Comparison of ENCODE assay signal across 8 cellular contexts in the genomic region with DNA sequence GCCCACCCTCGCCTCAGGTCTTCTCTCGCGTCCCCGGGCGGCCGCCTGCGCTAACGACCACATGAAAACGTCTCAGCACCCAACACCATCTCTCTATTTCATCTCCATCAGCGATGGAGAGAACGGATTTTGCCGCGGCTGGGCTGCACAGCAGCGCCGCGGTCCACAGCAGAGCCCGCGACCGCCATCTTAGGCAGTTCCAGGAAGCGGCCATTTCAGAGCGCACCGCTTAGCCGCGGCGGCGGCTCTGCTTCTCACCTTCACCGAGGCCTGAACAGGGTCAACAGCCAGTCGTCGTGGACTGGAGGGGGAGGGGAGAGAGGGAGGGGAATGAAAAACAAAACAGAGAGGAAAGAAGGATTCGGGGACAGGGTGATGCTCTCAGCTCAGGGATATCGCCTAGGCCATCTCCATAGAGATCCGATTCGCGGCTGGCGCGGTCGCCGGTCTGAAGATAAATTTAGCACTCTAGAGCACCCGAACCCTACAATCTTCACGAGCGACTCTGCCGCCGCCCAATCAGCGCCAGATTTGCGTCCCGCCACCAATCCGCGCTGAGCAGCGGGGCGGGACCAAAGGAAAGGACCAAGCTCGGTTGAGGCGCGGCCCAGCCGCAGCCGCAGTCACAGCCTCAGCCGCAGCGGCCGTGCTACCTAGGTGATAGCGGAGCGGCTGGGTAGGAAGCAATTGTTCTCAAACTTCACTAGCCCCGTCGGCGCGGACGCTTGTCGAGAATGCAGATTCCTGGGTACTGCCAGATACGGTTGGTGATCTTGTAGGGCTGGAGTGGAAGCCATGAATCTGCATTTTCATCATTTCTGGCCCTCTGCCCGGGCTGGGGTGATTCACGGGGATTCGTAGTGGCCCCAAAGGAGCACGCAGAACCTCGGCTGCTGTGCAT. TPM values are rescaled to one million over a fixed set of nuclear protein-coding genes. Genes with fewer than 3 reads are reported as not detected.
DNase-seq lines count a peak whose midpoint lies in the region; ATAC-seq and TF ChIP-seq lines count a peak whose summit lies in the region.

A gene (minus strand): TSS at position 450 of the 901 bp plus-strand sequence. CDS start 3,108 bp downstream, outside the sequence.

- H3K9me3 Mint-ChIP-seq in activated T-cell treated with anti-CD3 and anti-CD28 coated beads, Interleukin-2, amount 50 U/mL, for 4 hours: no peaks in the 10 kb centered on the region

- peak within 1 kb of the TSS; percentile 96 for H3K4me3 Mint-ChIP-seq in activated T-cell treated with anti-CD3 and anti-CD28 coated beads, Interleukin-2, amount 50 U/mL, for 4 hours

- no peaks in the 10 kb centered on the region for H3K27me3 Mint-ChIP-seq in activated T-cell treated with anti-CD3 and anti-CD28 coated beads, Interleukin-2, amount 50 U/mL, for 4 hours (ENCODE audit: low read depth)

- POLR2A ChIA-PET in Panc1 (lab: Charles Lee): interaction anchor here (0.7 to 2.5 kb wide), 10 partner anchors 10 to 935 kb away, joined by 3 to 32 read pairs (median 7); a partner anchor contains a TSS

- CTCF ChIA-PET in Panc1 (lab: Charles Lee): interaction anchor here (1.0 to 1.8 kb wide), 3 partner anchors 49 to 76 kb away, joined by 3 to 8 read pairs (median 6); a partner anchor contains a TSS

- in situ Hi-C loops in Panc1 (cut with HindIII; ENCODE audit: low pct_unique_long_range_greater_than_20kb, low sequenced_read_pairs): no loop called here

- H3K9ac ChIP-seq in muscle layer of colon (ENCODE audit: low read length): peak within 1 kb of the TSS; percentile 98

- no TSS peak for BruUV-seq in Panc1 (replicated peaks; lab: Mats Ljungman, UMichigan)

- TF ChIP-seq CTCF in Panc1 (IDR thresholded peaks at IDR 0.05): no peak

- intact Hi-C loops in Panc1 (cut with micrococcal nuclease; ENCODE audit: unreplicated experiment): loop anchor here (2.0 to 5.0 kb wide), 3 partner anchors 51 to 75 kb away; a partner anchor contains a TSS

- peaks cover 38% of the 10 kb centered on the region for H3K4me1 Mint-ChIP-seq in activated T-cell treated with anti-CD3 and anti-CD28 coated beads, Interleukin-2, amount 50 U/mL, for 4 hours (ENCODE audit: low read depth)

- WGBS in esophagus, 2 donors: 0% methylated on average over 71 to 72 of the region's 72 CpGs

- H3K9me3 ChIP-seq in Panc1 (ENCODE audit: control insufficient read depth, insufficient read depth, low read depth, low read length) (no peaks in the 10 kb centered on the region), esophagus (ENCODE audit: control insufficient read depth in 2 of 2, insufficient read depth in 1 of 2, low read depth in 1 of 2, low read length in 1 of 2) (no peaks in the 10 kb centered on the region), muscle layer of colon (ENCODE audit: low read length) (no peaks in the 10 kb centered on the region)

- ATAC-seq in GM21723 (IDR thresholded peaks at IDR 0.05; ENCODE audit: unreplicated experiment): peak; percentile 90
- peak; percentile 95 for ATAC-seq in Panc1
- ATAC-seq in activated T-cell treated with anti-CD3 and anti-CD28 coated beads, Interleukin-2, amount 50 U/mL, for 4 hours: peak; percentile 94

- H3K4me3 ChIP-seq in Panc1 (ENCODE audit: low read depth in 2 of 2, low read length in 2 of 2): peak within 1 kb of the TSS; percentile 87 to 91
- peak within 1 kb of the TSS; percentile 89 to 91 for H3K4me3 ChIP-seq in esophagus (ENCODE audit: low read depth in 1 of 2, low read length in 2 of 2)
- peak within 1 kb of the TSS; percentile 77 to 98 for H3K4me3 ChIP-seq in muscle layer of colon (ENCODE audit: low read depth in 1 of 2, low read length in 2 of 2)

- H3K27ac ChIP-seq in Panc1 (ENCODE audit: low read length) (peak within 1 kb of the TSS; percentile 100), esophagus (ENCODE audit: low read depth in 2 of 2, low read length in 1 of 2) (peak within 1 kb of the TSS; percentile 97 to 100), muscle layer of colon (ENCODE audit: low read depth, low read length) (peak within 1 kb of the TSS; percentile 99)

- peaks cover 44% of the 10 kb centered on the region for H3K4me1 ChIP-seq in Panc1 (ENCODE audit: control insufficient read depth, insufficient read depth, low read length)
- no peaks in the 10 kb centered on the region for H3K4me1 ChIP-seq in esophagus (ENCODE audit: control insufficient read depth in 2 of 2, insufficient read depth in 2 of 2, low read length in 1 of 2)
- peaks cover 40% of the 10 kb centered on the region for H3K4me1 ChIP-seq in muscle layer of colon (ENCODE audit: insufficient read depth, low read length)

- H3K36me3 ChIP-seq in Panc1 (ENCODE audit: control insufficient read depth, insufficient read depth, low read length) (peaks cover 42% of the 10 kb centered on the region), esophagus (ENCODE audit: control insufficient read depth in 2 of 2, insufficient read depth in 2 of 2, low read length in 1 of 2) (peaks cover 3 to 6% of the 10 kb centered on the region in 2 donors), muscle layer of colon (ENCODE audit: insufficient read depth, low read length) (peaks cover 21% of the 10 kb centered on the region)

- H3K27me3 ChIP-seq in Panc1 (ENCODE audit: control insufficient read depth, insufficient read depth, low read length) (no peaks in the 10 kb centered on the region), esophagus (ENCODE audit: control insufficient read depth in 1 of 2, insufficient read depth in 2 of 2, low read length in 2 of 2) (no peaks in the 10 kb centered on the region), muscle layer of colon (ENCODE audit: control insufficient read depth in 1 of 2, insufficient read depth in 2 of 2, low read length in 2 of 2) (no peaks in the 10 kb centered on the region)

- H3K36me3 Mint-ChIP-seq in activated T-cell treated with anti-CD3 and anti-CD28 coated beads, Interleukin-2, amount 50 U/mL, for 4 hours (ENCODE audit: insufficient read depth): peaks cover 20% of the 10 kb centered on the region

- DNase-seq in DMS53 treated with DMSO at 0.1 percent for 48 hours (lab: John Stamatoyannopoulos, UW; ENCODE audit: unreplicated experiment): peak; percentile 96
- DNase-seq in KG1 (lab: John Stamatoyannopoulos, UW): peak; percentile 99
- DNase-seq in Panc1 (ENCODE audit: low read depth, low spot score): peak; percentile 98
- DNase-seq in activated T-cell treated with anti-CD3 and anti-CD28 coated beads, Interleukin-2, amount 50 U/mL, for 4 hours: peak; percentile 91
- peak; percentile 84 for DNase-seq in stimulated activated CD8-positive, alpha-beta memory T cell treated with anti-CD3 and anti-CD28 coated beads, Interleukin-7, amount 100 ng/mL, for 24 hours (ENCODE audit: low read depth)

RNA-seq across cellular contexts. Expression of the gene that starts here (rescaled TPM):
- total RNA-seq in Panc1 (2021; ENCODE audit: unreplicated experiment): 114 TPM
- polyA plus RNA-seq in Panc1 (2012; ENCODE audit: insufficient read length): 59.1 TPM
- 10 to 100 TPM; 39.2 to 42.0 (median 39.9) TPM for total RNA-seq in activated T-cell treated with anti-CD3 and anti-CD28 coated beads, Interleukin-2, amount 50 U/mL, for 4 hours
- polyA plus RNA-seq in esophagus: 10 to 100 TPM; 16.1 to 30.4 TPM

Comparison
In these comparisons a context has a peak if more than half of its experiments do, and no peak if none do; other contexts are left out.
1. Peak in every context shown above with its lines: DNase-seq, ATAC-seq, H3K4me3 ChIP-seq and H3K27ac ChIP-seq.